In genomic region chr6:3542032-3542640, GRCh38 we compare ENCODE assay signal across 22 cellular contexts.
DNase-seq lines count a peak whose midpoint lies in the region; ATAC-seq, FAIRE-seq and TF ChIP-seq lines count a peak whose summit lies in the region.
"Had no signal": no experiment of that assay in that cellular context is flagged by ENCODE, and none has a peak within 500 bp of the region (broad histone marks: within the 10 kb centered on the region; RNA-seq: fewer than 3 reads in every experiment).

No MANE protein-coding gene starts in this region.

- FAIRE-seq in K562 (lab: Jason Lieb, UNC), result no peak
- FAIRE-seq: GM18507, H54 had no signal

- H4K20me1 ChIP-seq in K562 (replicated peaks; ENCODE audit: control insufficient read depth, insufficient read depth, low read length), result no peaks in the 10 kb centered on the region

- H3K4me1 Mint-ChIP-seq in Calu3 (ENCODE audit: low read depth, unreplicated experiment), result peaks cover 9% of the 10 kb centered on the region
- H3K4me1 Mint-ChIP-seq: naive thymus-derived CD8-positive, alpha-beta T cell had no signal

- BruUV-seq in K562 (replicated peaks; lab: Mats Ljungman, UMichigan), result no TSS peak
- BruUV-seq in Calu3 (replicated peaks; lab: Mats Ljungman, UMichigan), result no TSS peak

- intact Hi-C loops in K562 (cut with micrococcal nuclease), result no loop called here
- intact Hi-C loops in transverse colon (cut with DNase I; ENCODE audit: low total_unique reads), result no loop called here
- intact Hi-C loops in dorsolateral prefrontal cortex (cut with DNase I), result no loop called here
- intact Hi-C loops in Calu3 (cut with micrococcal nuclease; ENCODE audit: unreplicated experiment), result no loop called here

- WGBS in K562 (ENCODE audit: insufficient coverage, low coverage, missing lambda C conversion rate), result 10% methylated on average over 6 of the region's 6 CpGs
- WGBS in transverse colon (ENCODE audit: low coverage in 1 of 2), 2 donors, result 50 to 68% methylated on average over 1 to 6 of the region's 6 CpGs

- H3K9ac ChIP-seq in K562 (ENCODE audit: insufficient read depth in 1 of 2, low read depth in 2 of 2, low read length in 2 of 2), result no peak overlapping the region

- in situ Hi-C loops in K562 (cut with MboI), result no loop called here
- in situ Hi-C loops in transverse colon (cut with MboI; ENCODE audit: low pct_ligation_motif_present in 1 of 4, low pct_unique_long_range_greater_than_20kb in 1 of 4, low sequenced_read_pairs in 3 of 4), result no loop called here

- peaks cover 27% of the 10 kb centered on the region for H3K27me3 Mint-ChIP-seq in Calu3 (ENCODE audit: unreplicated experiment)

- H3K79me2 ChIP-seq in K562 (ENCODE audit: control insufficient read depth, insufficient read depth, low read length), result no peaks in the 10 kb centered on the region

- no peak overlapping the region for H3K4me3 ChIP-seq in K562
- no peak overlapping the region for H3K4me3 ChIP-seq in transverse colon
- H3K4me3 ChIP-seq in dorsolateral prefrontal cortex, result no peak overlapping the region
- H3K4me3 ChIP-seq: heart right ventricle, SJCRH30, spleen, thoracic aorta had no signal

- CTCF ChIA-PET in K562 (lab: Yijun Ruan, JAX; ENCODE audit: low intra/inter-chr PET ratio), result no interaction called here
- CTCF ChIA-PET in Calu3 (lab: Charles Lee), result no interaction called here

- no peak overlapping the region for H3K4me2 ChIP-seq in K562 (ENCODE audit: insufficient read depth, low read length)

- H3K27ac ChIP-seq in K562 (ENCODE audit: extremely low read depth, low read depth, low read length) (no peak overlapping the region), transverse colon (peak overlapping the region in 1 of 4 donors; percentile 52), dorsolateral prefrontal cortex (no peak overlapping the region)
- H3K27ac ChIP-seq: heart right ventricle, SJCRH30, spleen, thoracic aorta had no signal

- H3K9me3 ChIP-seq in K562 (replicated peaks; ENCODE audit: control insufficient read depth, insufficient read depth, low read depth, low read length) (no peaks in the 10 kb centered on the region), transverse colon (no peaks in the 10 kb centered on the region)
- H3K9me3 ChIP-seq: BE2C, heart right ventricle, SJCRH30, spleen, thoracic aorta had no signal

- H3K36me3 Mint-ChIP-seq in Calu3 (ENCODE audit: insufficient read depth, unreplicated experiment), result no peaks in the 10 kb centered on the region
- H3K36me3 Mint-ChIP-seq: naive thymus-derived CD8-positive, alpha-beta T cell had no signal

- no peaks in the 10 kb centered on the region for H3K9me1 ChIP-seq in K562 (ENCODE audit: control insufficient read depth, insufficient read depth, low read length)

- TF ChIP-seq RAD21 in K562 (CRISPR knock-in tag; conservative IDR thresholded peaks at IDR 0.05 in 1 of 2, IDR thresholded peaks at IDR 0.05 in 1 of 2), result no peak

- POLR2A ChIA-PET in K562 (lab: Yijun Ruan, JAX), result interaction anchor here (0.6 to 1.0 kb wide), 3 partner anchors 8 to 244 kb away, joined by 3 read pairs; no protein-coding TSS in a partner anchor

- H3K4me3 Mint-ChIP-seq in Calu3 (ENCODE audit: low read depth, unreplicated experiment), result no peak overlapping the region
- H3K4me3 Mint-ChIP-seq: naive thymus-derived CD8-positive, alpha-beta T cell; T-helper 2 cell treated with Interferon-gamma antibody and Interleukin-4, amounts not matched to agents 5 μg/mL and 100 μg/mL, for 36 hours had no signal

- H3K27ac Mint-ChIP-seq in Calu3 (ENCODE audit: unreplicated experiment), result no peak overlapping the region
- H3K27ac Mint-ChIP-seq: activated T-helper 2 cell treated with anti-CD3 and anti-CD28 coated beads, Interferon-gamma antibody, Interleukin-2, Interleukin-4, amounts not matched to agents 10 μg/mL and 5 μg/mL and 100 μg/mL, durations not matched to agents 14 hours and 24 hours and 36 hours; naive thymus-derived CD8-positive, alpha-beta T cell; progenitor cell of endocrine pancreas; T-helper 2 cell treated with Interferon-gamma antibody and Interleukin-4, amounts not matched to agents 5 μg/mL and 100 μg/mL, for 36 hours had no signal

- TF ChIP-seq POLR2A in K562 (conservative IDR thresholded peaks at IDR 0.05) (no peak), transverse colon (IDR thresholded peaks at IDR 0.05) (no peak)

- H2AFZ ChIP-seq in K562 (ENCODE audit: low read depth, low read length), result no peak overlapping the region

- H3K4me1 ChIP-seq in K562 (replicated peaks in 1 of 2; ENCODE audit: control insufficient read depth in 2 of 2, insufficient read depth in 2 of 2, low read length in 2 of 2), result no peaks in the 10 kb centered on the region; a peak in 1 of 5 replicates
- H3K4me1 ChIP-seq in transverse colon, result peaks cover 0 to 52% (median 17%) of the 10 kb centered on the region in 4 donors
- H3K4me1 ChIP-seq: BE2C, heart right ventricle, SJCRH30, spleen had no signal

- peak; percentile 16 for DNase-seq in NCI-H1105 (lab: John Stamatoyannopoulos, UW)
- DNase-seq in NCI-H345 (lab: John Stamatoyannopoulos, UW), result peak; percentile 79
- DNase-seq in K562 (ENCODE audit: extremely low read depth in 1 of 4, low spot score in 3 of 4), result no peak
- peak; percentile 31 for DNase-seq in transverse colon
- DNase-seq in dorsolateral prefrontal cortex, result no peak
- no peak for DNase-seq in HCEC 1CT
- no peak for DNase-seq in Calu3
- DNase-seq: activated CD4-positive, CD25-positive, alpha-beta regulatory T cell treated with anti-CD3 and anti-CD28 coated beads, Interleukin-2, amount 50 U/mL, for 72 hours; amniotic stem cell; BE2C; effector CD8-positive, alpha-beta T cell; heart right ventricle; naive thymus-derived CD8-positive, alpha-beta T cell; NCI-H2081 treated with DMSO at 0.1 percent for 48 hours; SJCRH30; spleen had no signal

- no peaks in the 10 kb centered on the region for H3K9me3 Mint-ChIP-seq in Calu3 (ENCODE audit: low read depth, unreplicated experiment)
- H3K9me3 Mint-ChIP-seq: activated T-helper 2 cell treated with anti-CD3 and anti-CD28 coated beads, Interferon-gamma antibody, Interleukin-2, Interleukin-4, amounts not matched to agents 10 μg/mL and 5 μg/mL and 100 μg/mL, durations not matched to agents 14 hours and 24 hours and 36 hours; naive thymus-derived CD8-positive, alpha-beta T cell; T-helper 2 cell treated with Interferon-gamma antibody and Interleukin-4, amounts not matched to agents 5 μg/mL and 100 μg/mL, for 36 hours had no signal

- TF ChIP-seq EP300 in K562 (IDR thresholded peaks at IDR 0.05; ENCODE audit: low read length) (no peak), transverse colon (IDR thresholded peaks at IDR 0.05; ENCODE audit: low read depth) (no peak)

- TF ChIP-seq CTCF in K562 (IDR thresholded peaks at IDR 0.05 in 2 of 3, conservative IDR thresholded peaks at IDR 0.05 in 1 of 3; ENCODE audit: insufficient read depth in 2 of 3, low read depth in 1 of 3, low read length in 3 of 3), result no peak
- TF ChIP-seq CTCF in transverse colon (IDR thresholded peaks at IDR 0.05), result no peak
- TF ChIP-seq CTCF in dorsolateral prefrontal cortex (IDR thresholded peaks at IDR 0.05 in 54 of 56, conservative IDR thresholded peaks at IDR 0.05 in 2 of 56; ENCODE audit: low read depth in 1 of 56, partially characterized antibody in 56 of 56), result no peak
- TF ChIP-seq CTCF in Calu3 (IDR thresholded peaks at IDR 0.05; ENCODE audit: unreplicated experiment), result no peak

- H3K36me3 ChIP-seq in K562 (ENCODE audit: control insufficient read depth, insufficient read depth, low read length) (no peaks in the 10 kb centered on the region), transverse colon (no peaks in the 10 kb centered on the region)
- H3K36me3 ChIP-seq: BE2C, heart right ventricle, SJCRH30, spleen, thoracic aorta had no signal

- 0 out of 3 replicates have a peak, but pooled peaks have one; percentile 38 for ATAC-seq in K562
- ATAC-seq: heart right ventricle; naive thymus-derived CD8-positive, alpha-beta T cell had no signal

- H3K27me3 ChIP-seq in K562 (ENCODE audit: control insufficient read depth in 2 of 2, insufficient read depth in 2 of 2, low read length in 2 of 2), result peaks cover 36 to 55% of the 10 kb centered on the region in 2 experiments
- H3K27me3 ChIP-seq in transverse colon, result no peaks in the 10 kb centered on the region
- H3K27me3 ChIP-seq in dorsolateral prefrontal cortex, result no peaks in the 10 kb centered on the region
- H3K27me3 ChIP-seq: heart right ventricle, SJCRH30 had no signal

TF ChIP-seq in K562, 482 proteins besides CTCF, POLR2A, EP300 and RAD21:
- no peak for TF ChIP-seq TSHZ1 (CRISPR knock-in tag; IDR thresholded peaks at IDR 0.05)

Comparison
In these comparisons a context has a peak if more than half of its experiments do, and no peak if none do; other contexts are left out.
1. DNase-seq: peak in NCI-H1105 (single experiment), NCI-H345 (single experiment) and transverse colon (single experiment); none in K562 (0 of 4), dorsolateral prefrontal cortex (0 of 10), HCEC 1CT (single experiment) and Calu3 (single experiment).